Comparison of ENCODE assay signal across 8 cellular contexts in the genomic region with DNA sequence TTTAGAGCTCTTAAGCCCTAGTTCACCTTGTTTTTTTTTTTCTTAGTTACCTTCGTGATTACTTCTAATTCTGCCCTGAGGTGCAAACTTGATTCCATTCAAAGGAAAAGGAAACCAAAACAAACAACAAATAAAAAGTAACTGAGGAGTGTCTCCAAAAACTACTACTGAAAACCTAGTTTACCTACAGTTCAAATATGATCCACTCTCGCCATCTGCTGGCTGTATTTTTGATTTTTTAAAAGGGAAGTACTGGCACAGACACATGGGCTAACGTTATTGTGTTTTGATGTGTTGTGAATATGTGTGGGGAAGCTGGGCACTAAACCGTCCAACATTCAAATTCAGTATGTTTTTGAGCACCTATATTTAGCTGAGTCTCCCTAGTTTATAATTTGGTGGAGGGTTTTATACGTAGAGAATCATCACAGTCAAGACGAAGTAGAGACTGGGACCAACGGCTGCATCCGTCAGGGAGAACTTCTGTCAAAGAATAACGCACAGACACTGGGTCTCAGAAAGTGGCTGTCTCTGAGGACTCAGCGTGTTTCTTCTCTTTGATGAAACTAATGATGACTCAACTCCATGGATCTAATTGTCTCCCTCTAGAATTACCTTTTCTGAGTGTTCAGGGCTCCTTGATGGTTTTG.
A peak's percentile ranks its signal among the peaks of the same experiment; 100 is the strongest.
DNase-seq lines count a peak whose midpoint lies in the region; ATAC-seq and TF ChIP-seq lines count a peak whose summit lies in the region.

No MANE protein-coding gene starts in this region.

- no peak overlapping the region for H3K4ac ChIP-seq in IMR-90 (ENCODE audit: low read depth, low read length)

- peak overlapping the region in 1 of 2 experiments; percentile 60; a peak in 1 of 4 replicates for H4K8ac ChIP-seq in IMR-90 (ENCODE audit: low read depth in 2 of 2, low read length in 2 of 2)

- BruUV-seq in IMR-90 (replicated peaks; lab: Mats Ljungman, UMichigan): no TSS peak

- WGBS in IMR-90 (ENCODE audit: extremely low coverage in 2 of 2, insufficient read length in 1 of 2), 2 experiments: no CpG with 5 or more reads among the region's 10 CpGs
- WGBS in mesodermal cell (ENCODE audit: insufficient coverage in 2 of 2), 2 experiments: 52 to 67% methylated on average over 6 to 7 of the region's 10 CpGs

- H3K4me3 ChIP-seq in IMR-90 (ENCODE audit: insufficient read depth, low read depth, low read length) (no peak overlapping the region; the same call in 1 of the 2 replicates), OCI-LY3 (ENCODE audit: low read length) (peak overlapping the region; percentile 71), dorsolateral prefrontal cortex (peak overlapping the region in 38 of 59 donors; percentile 3 to 53 (median 29)), mesodermal cell (ENCODE audit: extremely low read depth, insufficient read depth, low read length, poor library complexity, severe bottlenecking) (no peak overlapping the region)

- H2AFZ ChIP-seq in IMR-90 (replicated peaks; ENCODE audit: low read length, poor library complexity): no peak overlapping the region
- peak overlapping the region; percentile 88 for H2AFZ ChIP-seq in OCI-LY3 (ENCODE audit: low read depth, low read length)

- no peaks in the 10 kb centered on the region for H3K79me2 ChIP-seq in OCI-LY3 (ENCODE audit: low read length)

- H4K5ac ChIP-seq in IMR-90 (ENCODE audit: low read depth, low read length): no peak overlapping the region

- intact Hi-C loops in IMR-90 (cut with micrococcal nuclease): loop anchor here (1.0 to 10.0 kb wide), 10 partner anchors 192 to 1929 kb away; partner anchors contain the start of genes MKKS and SLX4IP
- intact Hi-C loops in dorsolateral prefrontal cortex (cut with DNase I): loop anchor here (5.0 to 10.0 kb wide), 5 partner anchors 1079 to 1929 kb away; partner anchors contain the start of genes MKKS (in 1 of the 2) and SLX4IP (in 1 of the 2)

- no peak overlapping the region for H3K56ac ChIP-seq in IMR-90 (ENCODE audit: extremely low read depth, insufficient read depth, low read length)

- TF ChIP-seq RAD21 in IMR-90 (IDR thresholded peaks at IDR 0.05; ENCODE audit: low read length): peak; percentile 87

- H3K4me1 ChIP-seq in IMR-90 (ENCODE audit: control insufficient read depth, insufficient read depth, low read length) (no peaks in the 10 kb centered on the region; the same call in none of the 2 replicates), OCI-LY3 (ENCODE audit: low read length) (peaks cover 12% of the 10 kb centered on the region), mesodermal cell (ENCODE audit: control insufficient read depth, insufficient read depth, low read length, poor library complexity, severe bottlenecking) (peaks cover 10% of the 10 kb centered on the region)

- in situ Hi-C loops in IMR-90 (cut with MboI; ENCODE audit: low sequenced_read_pairs): loop anchor here (5.0 to 10.0 kb wide), 4 partner anchors 267 to 1079 kb away; partner anchors contain the start of gene JAG1

- ATAC-seq in GM19372 (IDR thresholded peaks at IDR 0.05; ENCODE audit: low read depth, unreplicated experiment) (peak; percentile 78), IMR-90 (ENCODE audit: low read depth) (peak; percentile 82)

- H2AK5ac ChIP-seq in IMR-90 (ENCODE audit: low read depth, low read length): no peak overlapping the region

- no peak overlapping the region for H2BK120ac ChIP-seq in IMR-90 (ENCODE audit: low read depth, low read length)

- POLR2A ChIA-PET in IMR-90 (lab: Charles Lee; ENCODE audit: unreplicated experiment): no interaction called here

- no peaks in the 10 kb centered on the region for H3K9me1 ChIP-seq in IMR-90 (ENCODE audit: insufficient read depth, low read length)

- no peaks in the 10 kb centered on the region for H4K20me1 ChIP-seq in IMR-90 (ENCODE audit: insufficient read depth, low read length)
- H4K20me1 ChIP-seq in OCI-LY3 (ENCODE audit: insufficient read depth, low read length): no peaks in the 10 kb centered on the region

- H3K79me1 ChIP-seq in IMR-90 (ENCODE audit: low read depth in 1 of 2, low read length in 2 of 2): no peaks in the 10 kb centered on the region

- H3K36me3 ChIP-seq in IMR-90 (ENCODE audit: control insufficient read depth, insufficient read depth, low read length) (no peaks in the 10 kb centered on the region), OCI-LY3 (replicated peaks; ENCODE audit: low read depth, low read length) (no peaks in the 10 kb centered on the region), mesodermal cell (ENCODE audit: control insufficient read depth, insufficient read depth, low read length) (no peaks in the 10 kb centered on the region)

- H3K23ac ChIP-seq in IMR-90 (ENCODE audit: low read depth, low read length): no peak overlapping the region

- H3K27me3 ChIP-seq in IMR-90 (ENCODE audit: control insufficient read depth, insufficient read depth, low read length) (peaks cover 4% of the 10 kb centered on the region; the same call in 1 of the 2 replicates), OCI-LY3 (ENCODE audit: low read depth, low read length) (peaks cover 3% of the 10 kb centered on the region; the same call in 1 of the 2 replicates), dorsolateral prefrontal cortex (no peaks in the 10 kb centered on the region)

- H2BK15ac ChIP-seq in IMR-90 (ENCODE audit: low read depth, low read length): peak overlapping the region; percentile 12; the same call in 1 of the 3 replicates

- no peak overlapping the region for H2AK9ac ChIP-seq in IMR-90 (replicated peaks; ENCODE audit: low read depth, low read length, poor library complexity)

- peak; percentile 10 for DNase-seq in DMS 273 treated with DMSO at 0.1 percent for 48 hours (lab: John Stamatoyannopoulos, UW)
- DNase-seq in IMR-90: peak; percentile 75
- DNase-seq in dorsolateral prefrontal cortex: peak in 1 of 10 donors; percentile 34
- DNase-seq in NK-92 (lab: John Stamatoyannopoulos, UW; ENCODE audit: unreplicated experiment): no peak
- DNase-seq in epidermal melanocyte (ENCODE audit: insufficient read length, low spot score): no peak

- dilution Hi-C loops in IMR-90 (cut with HindIII; ENCODE audit: low sequenced_read_pairs, unreplicated experiment): loop anchor here (25.0 kb wide), 1 partner anchor 882 kb away; the partner anchor contains the start of gene JAG1

- no peak overlapping the region for H2BK20ac ChIP-seq in IMR-90 (ENCODE audit: low read depth, low read length)

- no peak overlapping the region for H2BK5ac ChIP-seq in IMR-90 (ENCODE audit: low read depth, low read length, poor library complexity, severe bottlenecking)

- H3K14ac ChIP-seq in IMR-90 (replicated peaks; ENCODE audit: low read depth, low read length): no peak overlapping the region

- H3K9ac ChIP-seq in IMR-90 (ENCODE audit: low read depth, low read length) (no peak overlapping the region; the same call in 1 of the 2 replicates), OCI-LY3 (ENCODE audit: low read length) (peak overlapping the region; percentile 13)

- no peak overlapping the region for H3K18ac ChIP-seq in IMR-90 (ENCODE audit: low read depth, low read length)

- no peak overlapping the region for H4K91ac ChIP-seq in IMR-90 (ENCODE audit: insufficient read depth, low read depth, low read length)

- TF ChIP-seq CTCF in IMR-90 (conservative IDR thresholded peaks at IDR 0.05; ENCODE audit: low read depth, low read length) (peak; percentile 71), OCI-LY3 (IDR thresholded peaks at IDR 0.05; ENCODE audit: low read depth, low read length) (peak; percentile 88), dorsolateral prefrontal cortex (IDR thresholded peaks at IDR 0.05 in 54 of 56, conservative IDR thresholded peaks at IDR 0.05 in 2 of 56; ENCODE audit: low read depth in 1 of 56, partially characterized antibody in 56 of 56) (peak; percentile 50 to 89 (median 73))

- TF ChIP-seq POLR2A in IMR-90 (IDR thresholded peaks at IDR 0.05; ENCODE audit: low read depth, low read length): no peak

- CTCF ChIA-PET in IMR-90 (lab: Yijun Ruan, JAX): interaction anchor here (0.6 to 1.5 kb wide), 10 partner anchors 10 to 1636 kb away, joined by 3 to 7 read pairs (median 4); no protein-coding TSS in a partner anchor

- H3K9me3 ChIP-seq in IMR-90 (ENCODE audit: control insufficient read depth, insufficient read depth, low read length) (no peaks in the 10 kb centered on the region), OCI-LY3 (ENCODE audit: insufficient read depth, low read length) (no peaks in the 10 kb centered on the region), mesodermal cell (ENCODE audit: control insufficient read depth, low read length) (no peaks in the 10 kb centered on the region)

- H3K27ac ChIP-seq in IMR-90 (ENCODE audit: insufficient read depth, low read length) (no peak overlapping the region), OCI-LY3 (ENCODE audit: low read length) (no peak overlapping the region), dorsolateral prefrontal cortex (no peak overlapping the region), mesodermal cell (ENCODE audit: low read depth, low read length, severe bottlenecking) (peak overlapping the region; percentile 77)

- peak overlapping the region; percentile 87 for H3K4me2 ChIP-seq in IMR-90 (ENCODE audit: low read depth, low read length)
- peak overlapping the region; percentile 77 for H3K4me2 ChIP-seq in OCI-LY3 (ENCODE audit: low read length)

TF ChIP-seq in IMR-90, 13 proteins besides CTCF, POLR2A, EP300 and RAD21:
- TF ChIP-seq MAFK (IDR thresholded peaks at IDR 0.05; ENCODE audit: low read depth, low read length) (no peak), SMC3 (IDR thresholded peaks at IDR 0.05; ENCODE audit: low read depth, low read length) (peak; percentile 90)

Comparison
In these comparisons a context has a peak if more than half of its experiments do, and no peak if none do; other contexts are left out.
1. DNase-seq: peak in DMS 273 treated with DMSO at 0.1 percent for 48 hours (single experiment) and IMR-90 (single experiment); none in NK-92 (single experiment) and epidermal melanocyte (single experiment).
2. H3K4me3 ChIP-seq: peak in OCI-LY3 (single experiment) and dorsolateral prefrontal cortex (38 of 59); none in IMR-90 (single experiment) and mesodermal cell (single experiment).
3. Peak in every context shown above with its lines, with median percentiles within 50 percentile points of each other: CTCF ChIP-seq.